In the genomic region with DNA sequence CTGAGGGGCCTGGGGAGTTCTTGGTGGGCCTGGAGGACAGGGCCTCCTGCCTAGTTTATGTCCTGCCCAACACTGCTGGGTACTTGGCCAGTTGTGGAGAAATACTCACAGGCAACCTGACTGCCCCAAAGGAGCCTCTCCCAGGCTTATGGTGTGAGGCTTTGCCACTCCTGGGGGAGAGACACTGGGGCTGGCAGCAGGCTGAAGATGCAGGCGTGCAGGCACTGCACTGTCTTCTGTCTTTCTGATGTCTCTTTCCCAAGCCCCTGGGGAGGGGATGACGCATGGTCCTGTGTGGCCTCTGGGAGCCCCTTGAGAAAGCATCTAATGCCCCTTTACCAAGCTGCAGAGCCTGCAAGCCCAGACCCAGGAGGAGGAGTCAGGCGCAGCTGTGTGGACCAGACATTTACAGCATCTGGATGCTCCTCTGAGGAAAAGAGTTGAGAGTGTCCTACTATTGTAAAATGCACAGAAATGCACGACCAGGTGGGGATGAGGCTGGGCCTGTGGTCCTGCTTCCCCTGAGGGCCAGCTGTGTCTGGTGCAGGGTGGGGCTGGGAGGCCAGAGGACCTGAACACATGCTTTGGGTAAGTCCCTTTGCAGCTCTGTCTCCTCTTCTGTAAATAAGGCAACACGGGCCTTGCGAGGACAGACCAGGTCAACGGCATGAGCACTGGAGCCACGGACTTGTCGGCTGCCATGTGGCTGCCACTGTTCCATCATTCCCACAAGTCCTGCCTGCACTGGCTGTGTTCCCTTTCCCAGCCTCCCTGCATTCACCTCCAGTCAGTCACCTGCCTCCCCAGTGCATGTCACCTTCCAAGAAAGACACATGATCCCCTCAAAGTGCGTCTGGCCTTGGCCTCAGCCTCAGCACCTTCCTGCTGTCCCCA, we compare ENCODE assay signal across 36 cellular contexts. TPM values are rescaled to one million over a fixed set of nuclear protein-coding genes. Genes with fewer than 3 reads are reported as not detected.
"Had no signal": no experiment of that assay in that cellular context is flagged by ENCODE, and none has a peak within 500 bp of the region (broad histone marks: within the 10 kb centered on the region; RNA-seq: fewer than 3 reads in every experiment).

No MANE protein-coding gene starts in this region.

- DNase-seq: activated CD4-positive, alpha-beta T cell treated with anti-CD3 and anti-CD28 coated beads for 36 hours; activated CD4-positive, alpha-beta T cell treated with anti-CD3 and anti-CD28 coated beads, Interleukin-2, amount 10 ng/mL, durations not matched to agents 7 days and 5 days; activated CD4-positive, alpha-beta T cell treated with anti-CD3 and anti-CD28 coated beads, Interleukin-2, amount 50 U/mL, for 48 hours; activated CD8-positive, alpha-beta memory T cell treated with anti-CD3 and anti-CD28 coated beads, Interleukin-2, amount 50 U/mL, for 48 hours; activated CD8-positive, alpha-beta T cell treated with anti-CD3 and anti-CD28 coated beads, Interleukin-2, amount 10 ng/mL, durations not matched to agents 7 days and 5 days; activated gamma-delta T cell; activated naive CD4-positive, alpha-beta T cell treated with Interleukin-2 at 50 U/mL for 16 hours; activated naive CD8-positive, alpha-beta T cell treated with anti-CD3 and anti-CD28 coated beads, Interleukin-2, amount 10 ng/mL, durations not matched to agents 7 days and 5 days; activated T-cell treated with anti-CD3 and anti-CD28 coated beads, Interleukin-2, amount 50 U/mL, for 48 hours; amygdala; central memory CD4-positive, alpha-beta T cell; NCI-H1092 treated with DMSO at 0.1 percent for 48 hours; NCI-H1417; NCI-H146; NCI-H187; NCI-H2029 treated with DMSO at 0.1 percent for 48 hours; NCI-H2107; NCI-H2171; NCI-H510A; NCI-H526; NCI-H748 treated with DMSO at 0.1 percent for 48 hours; NK-92 treated with Interleukin-12 subunit alpha and Interleukin-12 subunit beta, amount 100 ng/mL, for 24 hours; PC-9 had no signal

- ATAC-seq: activated CD4-positive, alpha-beta T cell treated with anti-CD3 and anti-CD28 coated beads for 36 hours; activated CD4-positive, CD25-positive, alpha-beta regulatory T cell treated with anti-CD3 and anti-CD28 coated beads, Interleukin-2, amount 50 U/mL, for 24 hours; activated CD8-positive, alpha-beta T cell treated with anti-CD3 and anti-CD28 coated beads, Interleukin-2, amount 10 ng/mL, durations not matched to agents 7 days and 5 days; K562; Right ventricle myocardium inferior; WTC11 had no signal

- FAIRE-seq: K562, RCC 7860, TTC549 had no signal

- H3K27ac ChIP-seq: PC-9, RWPE1, SK-N-MC had no signal

- H3K4me3 ChIP-seq: K562, PC-9, SK-N-MC had no signal

- H2AFZ ChIP-seq: PC-9 had no signal

- H3K4me2 ChIP-seq: PC-9 had no signal

RNA-seq across cellular contexts. Expression of a gene that starts 8.4 kb away (rescaled TPM):
- total RNA-seq: activated CD4-positive, alpha-beta T cell treated with anti-CD3 and anti-CD28 coated beads for 36 hours; activated CD4-positive, alpha-beta T cell treated with anti-CD3 and anti-CD28 coated beads, Interleukin-2, amount 10 ng/mL, durations not matched to agents 7 days and 5 days; activated CD8-positive, alpha-beta T cell treated with anti-CD3 and anti-CD28 coated beads, Interleukin-2, amount 10 ng/mL, durations not matched to agents 7 days and 5 days; activated naive CD8-positive, alpha-beta T cell treated with anti-CD3 and anti-CD28 coated beads, Interleukin-2, amount 10 ng/mL, durations not matched to agents 7 days and 5 days; bronchial epithelial cell; K562; M059J; OCI-LY7; PC-9; Right ventricle myocardium inferior; T-helper 1 cell treated with Interleukin-12 subunit alpha and Interleukin-12 subunit beta and Interleukin-4 antibody, amounts not matched to agents 30 ng/mL and 1 ng/mL, for 36 hours; T-helper 2 cell treated with Interferon-gamma antibody and Interleukin-4, amounts not matched to agents 100 ng/mL and 5 ng/mL, for 36 hours had no signal
- polyA plus RNA-seq: K562 had no signal

RNA-seq across cellular contexts. Expression of a gene that starts 57.7 kb away (rescaled TPM):
- total RNA-seq: bronchial epithelial cell, K562, M059J, OCI-LY7 had no signal
